8 cellular contexts compared by ENCODE assay signal in the genomic region with DNA sequence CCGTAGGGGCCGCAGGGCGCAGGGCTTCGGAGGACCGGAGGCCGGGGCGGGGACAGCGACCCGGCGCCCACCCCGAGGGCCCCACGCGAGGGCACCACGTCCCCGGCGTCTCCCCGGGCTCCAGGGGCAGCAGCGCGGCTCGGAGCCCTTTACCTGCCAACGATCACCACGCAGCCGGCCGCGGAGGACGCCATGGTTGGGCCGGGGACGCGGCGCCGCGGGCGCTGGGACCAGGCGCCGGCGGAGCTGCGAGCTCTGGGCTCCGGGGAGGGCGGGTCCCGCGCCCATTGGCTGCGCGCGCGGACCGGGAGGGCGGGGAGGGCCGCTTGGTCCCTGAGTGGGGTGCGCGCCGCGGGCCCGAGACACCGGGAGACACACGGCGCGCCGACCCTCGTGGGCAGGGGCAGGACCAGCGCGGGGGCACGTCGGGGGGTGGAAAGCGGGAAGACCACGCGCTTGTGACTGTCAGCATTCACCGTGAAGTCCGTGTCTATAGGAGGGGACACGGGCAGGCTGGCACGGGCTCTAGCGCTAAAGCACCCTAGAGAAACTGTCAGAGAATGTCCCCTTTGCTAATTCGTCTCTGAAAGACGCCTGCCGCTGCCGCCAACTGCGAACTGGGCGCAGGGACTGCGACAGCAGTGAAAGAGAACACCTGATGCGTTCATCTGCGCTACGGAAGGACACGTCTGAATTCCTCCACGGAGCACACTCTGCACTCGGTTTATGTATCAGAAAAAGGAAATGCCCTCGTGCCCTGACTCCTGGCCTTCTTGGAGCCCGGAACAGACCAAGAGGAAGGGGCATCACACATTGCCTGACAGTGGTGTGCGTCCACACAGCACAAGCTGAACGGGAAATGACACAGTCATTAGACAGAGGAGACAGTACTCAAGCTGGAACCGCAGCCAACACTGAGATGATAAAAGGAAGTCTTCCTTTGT. TPM values are rescaled to one million over a fixed set of nuclear protein-coding genes. Genes with fewer than 3 reads are reported as not detected.
DNase-seq lines count a peak whose midpoint lies in the region; ATAC-seq and TF ChIP-seq lines count a peak whose summit lies in the region.

TSS of gene CRYL1 (minus strand) at position 257 of the 944 bp plus-strand sequence. CDS start at position 194, 63 bp downstream.

- H3F3A ChIP-seq in neural progenitor cell (ENCODE audit: low read depth), result peaks cover 12% of the 10 kb centered on the region

- H3K27ac ChIP-seq in foreskin keratinocyte (no peak within 1 kb of the TSS), neural progenitor cell (no peak within 1 kb of the TSS), stomach smooth muscle (ENCODE audit: low read length) (peak within 1 kb of the TSS; percentile 41)

- peak within 1 kb of the TSS; percentile 81 for H3K27ac Mint-ChIP-seq in neural progenitor cell

- H3K9ac ChIP-seq in neural progenitor cell (no peak within 1 kb of the TSS), stomach smooth muscle (ENCODE audit: low read length in 2 of 2) (peak within 1 kb of the TSS; percentile 80 to 87)

- in situ Hi-C loops in KBM-7 (cut with MboI; ENCODE audit: low pct_unique_long_range_greater_than_20kb, low sequenced_read_pairs), result no loop called here

- DNase-seq in DMS53 (lab: John Stamatoyannopoulos, UW) (peak; percentile 94), KBM-7 (peak; percentile 81), SIG-M5 treated with dmso at 0.1 percent for 504 hours (lab: John Stamatoyannopoulos, UW; ENCODE audit: unreplicated experiment) (peak; percentile 72), activated gamma-delta T cell treated with Interleukin-2 at 50 U/mL for 16 hours (peak; percentile 61), foreskin keratinocyte (peak; percentile 37 to 66), neural progenitor cell (ENCODE audit: low spot score) (peak; percentile 72)

- peak within 1 kb of the TSS; percentile 84 for H3K4me3 Mint-ChIP-seq in neural progenitor cell

- H3K27me3 Mint-ChIP-seq in neural progenitor cell (ENCODE audit: insufficient read depth, low read depth), result peaks cover 16% of the 10 kb centered on the region

- H3K9me3 Mint-ChIP-seq in neural progenitor cell, result no peaks in the 10 kb centered on the region

- H3K4me3 ChIP-seq in neural progenitor cell, result peak within 1 kb of the TSS; percentile 94
- peak within 1 kb of the TSS; percentile 93 to 95 for H3K4me3 ChIP-seq in stomach smooth muscle (ENCODE audit: low read length in 2 of 2)

- TF ChIP-seq CTCF in foreskin keratinocyte (conservative IDR thresholded peaks at IDR 0.05) (no peak), neural progenitor cell (IDR thresholded peaks at IDR 0.05) (no peak)

- H3K9me3 ChIP-seq in neural progenitor cell (ENCODE audit: low read depth), result no peaks in the 10 kb centered on the region
- H3K9me3 ChIP-seq in stomach smooth muscle (ENCODE audit: control insufficient read depth in 2 of 2, low read length in 2 of 2), result no peaks in the 10 kb centered on the region

- no peaks in the 10 kb centered on the region for H3K36me3 ChIP-seq in neural progenitor cell
- H3K36me3 ChIP-seq in stomach smooth muscle (ENCODE audit: control insufficient read depth in 2 of 2, insufficient read depth in 2 of 2, low read length in 2 of 2), result no peaks in the 10 kb centered on the region

- no peaks in the 10 kb centered on the region for H3K36me3 Mint-ChIP-seq in neural progenitor cell

- H3K4me1 Mint-ChIP-seq in neural progenitor cell, result peaks cover 11% of the 10 kb centered on the region

- no peaks in the 10 kb centered on the region for H3K79me2 ChIP-seq in neural progenitor cell (ENCODE audit: low read depth)

- H3K4me2 ChIP-seq in neural progenitor cell, result peak within 1 kb of the TSS; percentile 98

- peaks cover 4% of the 10 kb centered on the region for H4K20me1 ChIP-seq in neural progenitor cell (ENCODE audit: low read depth)

- H3K4me1 ChIP-seq in foreskin keratinocyte, result peaks cover 4% of the 10 kb centered on the region
- peaks cover 4% of the 10 kb centered on the region for H3K4me1 ChIP-seq in neural progenitor cell
- H3K4me1 ChIP-seq in stomach smooth muscle (ENCODE audit: control insufficient read depth, insufficient read depth, low read length), result peaks cover 18% of the 10 kb centered on the region

- peak within 1 kb of the TSS; percentile 97 for H2AFZ ChIP-seq in neural progenitor cell (replicated peaks)

- H3K27me3 ChIP-seq in foreskin keratinocyte (no peaks in the 10 kb centered on the region), neural progenitor cell (peaks cover 64% of the 10 kb centered on the region), stomach smooth muscle (ENCODE audit: control insufficient read depth in 1 of 2, insufficient read depth in 2 of 2, low read length in 2 of 2) (no peaks in the 10 kb centered on the region)

- ATAC-seq in GM21529 (IDR thresholded peaks at IDR 0.05; ENCODE audit: unreplicated experiment) (peak; percentile 65), foreskin keratinocyte (peak; percentile 79)

RNA-seq across cellular contexts. Expression of gene CRYL1, which starts in this region (rescaled TPM):
- total RNA-seq in foreskin keratinocyte (14.1 and 15.2 TPM in 2 replicates), neural progenitor cell (ENCODE audit: low replicate concordance) (0.37 and 3.6 TPM in 2 replicates)
- 18.5 and 19.1 TPM in 2 replicates for polyA plus RNA-seq in foreskin keratinocyte
